20 cellular contexts compared by ENCODE assay signal in genomic region chr10:2836921-2837662, GRCh38.
"Had no signal": no experiment of that assay in that cellular context is flagged by ENCODE, and none has a peak within 500 bp of the region (broad histone marks: within the 10 kb centered on the region; RNA-seq: fewer than 3 reads in every experiment).

No MANE protein-coding gene starts in this region.

- H3K9me3 Mint-ChIP-seq: naive thymus-derived CD8-positive, alpha-beta T cell; stimulated activated naive B cell treated with anti-CD40 and anti-IgM and Interleukin-4, amounts not matched to agents 10 μg/mL and 1 μg/mL and 100 μg/mL, for 72 hours; stimulated activated naive CD8-positive, alpha-beta T cell treated with anti-CD3 and anti-CD28 coated beads, Interleukin-15, amount 100 ng/mL, for 72 hours had no signal

- H3K9me3 ChIP-seq: heart left ventricle, mucosa of descending colon, ovary, right atrium auricular region, sigmoid colon, testis, transverse colon had no signal

- H3K36me3 Mint-ChIP-seq: naive thymus-derived CD8-positive, alpha-beta T cell; stimulated activated naive B cell treated with anti-CD40 and anti-IgM and Interleukin-4, amounts not matched to agents 10 μg/mL and 1 μg/mL and 100 μg/mL, for 72 hours had no signal

- H3K27ac ChIP-seq: dorsolateral prefrontal cortex, heart left ventricle, ovary, right atrium auricular region, skin epidermis, testis, transverse colon had no signal

- H3K27ac Mint-ChIP-seq: naive thymus-derived CD8-positive, alpha-beta T cell; stimulated activated naive B cell treated with anti-CD40 and anti-IgM and Interleukin-4, amounts not matched to agents 10 μg/mL and 1 μg/mL and 100 μg/mL, for 72 hours; stimulated activated naive CD8-positive, alpha-beta T cell treated with anti-CD3 and anti-CD28 coated beads, Interleukin-15, amount 100 ng/mL, for 72 hours had no signal

- H3K4me3 Mint-ChIP-seq: naive thymus-derived CD8-positive, alpha-beta T cell; stimulated activated naive B cell treated with anti-CD40 and anti-IgM and Interleukin-4, amounts not matched to agents 10 μg/mL and 1 μg/mL and 100 μg/mL, for 72 hours; stimulated activated naive CD8-positive, alpha-beta T cell treated with anti-CD3 and anti-CD28 coated beads, Interleukin-15, amount 100 ng/mL, for 72 hours had no signal

- DNase-seq: cortex of kidney; dorsolateral prefrontal cortex; effector CD8-positive, alpha-beta T cell; heart left ventricle; hippocampal formation; kidney glomerular epithelial cell; mammary epithelial cell; mucosa of descending colon; naive thymus-derived CD8-positive, alpha-beta T cell; ovary; sigmoid colon; stimulated activated CD4-positive, alpha-beta T cell treated with anti-CD3 and anti-CD28 coated beads, Interleukin-2, amount 100 ng/mL, for 24 hours; stimulated activated CD4-positive, alpha-beta T cell treated with anti-CD3 and anti-CD28 coated beads, Interleukin-4, amount 100 ng/mL, for 4 hours; stimulated activated naive B cell treated with anti-CD40 and anti-IgM and Interleukin-4, amounts not matched to agents 10 μg/mL and 1 μg/mL and 100 μg/mL, for 72 hours; stimulated activated naive CD8-positive, alpha-beta T cell treated with anti-CD3 and anti-CD28 coated beads, Interleukin-15, amount 100 ng/mL, for 72 hours; testis; transverse colon had no signal

- H3K27me3 ChIP-seq: ovary, right atrium auricular region, testis, transverse colon had no signal

- FAIRE-seq: frontal cortex had no signal

- H3K4me1 Mint-ChIP-seq: naive thymus-derived CD8-positive, alpha-beta T cell; stimulated activated naive B cell treated with anti-CD40 and anti-IgM and Interleukin-4, amounts not matched to agents 10 μg/mL and 1 μg/mL and 100 μg/mL, for 72 hours; stimulated activated naive CD8-positive, alpha-beta T cell treated with anti-CD3 and anti-CD28 coated beads, Interleukin-15, amount 100 ng/mL, for 72 hours had no signal

- H3K36me3 ChIP-seq: heart left ventricle, ovary, right atrium auricular region, sigmoid colon, transverse colon had no signal

- H3K4me1 ChIP-seq: heart left ventricle, right atrium auricular region, sigmoid colon, testis, transverse colon had no signal

- ATAC-seq: heart left ventricle; mucosa of descending colon; naive thymus-derived CD8-positive, alpha-beta T cell; stimulated activated naive B cell treated with anti-CD40 and anti-IgM and Interleukin-4, amounts not matched to agents 10 μg/mL and 1 μg/mL and 100 μg/mL, for 72 hours; stimulated activated naive CD8-positive, alpha-beta T cell treated with anti-CD3 and anti-CD28 coated beads, Interleukin-15, amount 100 ng/mL, for 72 hours had no signal

- H3K4me3 ChIP-seq: dorsolateral prefrontal cortex, heart left ventricle, mucosa of descending colon, ovary, right atrium auricular region, sigmoid colon, skin epidermis, testis, transverse colon had no signal
